Comparison of ENCODE assay signal across 7 cellular contexts in genomic region chr17:30310562-30310961, GRCh38. TPM values are rescaled to one million over a fixed set of nuclear protein-coding genes. Genes with fewer than 3 reads are reported as not detected.
"Had no signal": no experiment of that assay in that cellular context is flagged by ENCODE, and none has a peak within 500 bp of the region (broad histone marks: within the 10 kb centered on the region; RNA-seq: fewer than 3 reads in every experiment).

No MANE protein-coding gene starts in this region.

- H3K4me3 ChIP-seq: GM12878 had no signal

- FAIRE-seq: G401.6, GM12878, GM12891, GM18507 had no signal

- DNase-seq: GDM1, GF-D8 had no signal

- ATAC-seq: GM12878 had no signal

RNA-seq across cellular contexts. Expression of gene TMIGD1, which starts 23.3 kb away (rescaled TPM):
- total RNA-seq: G401, GM12878 had no signal
- polyA plus RNA-seq: GM12878 had no signal
